ENCODE assay signal across 32 cellular contexts in the genomic region with DNA sequence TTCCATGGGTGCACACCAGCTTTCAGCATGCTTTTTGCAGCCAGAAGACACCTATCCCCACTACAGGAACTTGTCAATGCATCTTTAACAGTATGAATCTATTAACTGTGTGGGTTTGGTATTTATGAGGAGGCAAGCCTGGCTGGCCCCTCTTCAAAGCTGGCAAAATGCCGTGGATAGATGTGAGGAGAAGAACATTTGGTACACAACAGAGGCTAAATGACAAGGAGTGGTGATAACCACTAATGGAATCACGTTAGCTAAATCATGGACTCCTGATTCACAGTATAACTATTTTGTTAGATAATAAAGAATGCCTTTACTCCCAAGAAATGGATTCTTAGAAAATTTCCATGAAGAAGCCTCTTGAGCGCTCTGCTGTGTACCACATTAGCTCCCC.
"Had no signal": no experiment of that assay in that cellular context is flagged by ENCODE, and none has a peak within 500 bp of the region (broad histone marks: within the 10 kb centered on the region; RNA-seq: fewer than 3 reads in every experiment).

No MANE protein-coding gene starts in this region.

- H3K27ac ChIP-seq: neutrophil, pancreas, prostate gland, right atrium auricular region, right lobe of liver, sigmoid colon, skin epidermis, spleen, suprapubic skin, testis, tibial artery, transverse colon, upper lobe of right lung, uterus had no signal

- H3K4me2 ChIP-seq: smooth muscle cell had no signal

- H3K4me3 Mint-ChIP-seq: naive thymus-derived CD8-positive, alpha-beta T cell; natural killer cell treated with Interleukin-12 subunit alpha and Interleukin-12 subunit beta and Interleukin-15 and Interleukin-18, amount 100 ng/mL, for 72 hours; nephron progenitor cell; neural crest cell; stimulated activated memory B cell treated with anti-CD40 and anti-IgM and Interleukin-4, amounts not matched to agents 10 μg/mL and 1 μg/mL and 100 μg/mL, for 72 hours; stimulated activated naive CD8-positive, alpha-beta T cell treated with anti-CD3 and anti-CD28 coated beads, Interleukin-15, amount 100 ng/mL, for 72 hours; type B pancreatic cell had no signal

- H3K9me3 ChIP-seq: neutrophil, pancreas, prostate gland, right atrium auricular region, right lobe of liver, sigmoid colon, spleen, suprapubic skin, testis, tibial artery, transverse colon, upper lobe of right lung, uterus had no signal

- H3K4me1 ChIP-seq: pancreas, prostate gland, right lobe of liver, spleen, suprapubic skin, testis, tibial artery, transverse colon, upper lobe of right lung, uterus had no signal

- H3K36me3 Mint-ChIP-seq: naive thymus-derived CD8-positive, alpha-beta T cell; natural killer cell treated with Interleukin-12 subunit alpha and Interleukin-12 subunit beta and Interleukin-15 and Interleukin-18, amount 100 ng/mL, for 72 hours; stimulated activated memory B cell treated with anti-CD40 and anti-IgM and Interleukin-4, amounts not matched to agents 10 μg/mL and 1 μg/mL and 100 μg/mL, for 72 hours; type B pancreatic cell had no signal

- DNase-seq: naive thymus-derived CD8-positive, alpha-beta T cell; nephron progenitor cell; nucleus accumbens; pancreas; retina; right lobe of liver; sigmoid colon; spleen; stimulated activated CD4-positive, alpha-beta T cell treated with anti-CD3 and anti-CD28 coated beads, Interleukin-12 subunit alpha, Interleukin-12 subunit beta, amount 100 ng/mL, for 4 hours; stimulated activated CD4-positive, alpha-beta T cell treated with anti-CD3 and anti-CD28 coated beads, Interleukin-1b, Interleukin-23, amount 100 ng/mL, for 48 hours; stimulated activated CD4-positive, alpha-beta T cell treated with anti-CD3 and anti-CD28 coated beads, Interleukin-4, amount 100 ng/mL, for 1 hour; stimulated activated CD4-positive, alpha-beta T cell treated with anti-CD3 and anti-CD28 coated beads, Interleukin-4, amount 100 ng/mL, for 4 hours; stimulated activated CD8-positive, alpha-beta memory T cell treated with anti-CD3 and anti-CD28 coated beads, Interleukin-4, amount 100 ng/mL, for 48 hours; stimulated activated naive CD4-positive, alpha-beta T cell; stimulated activated naive CD8-positive, alpha-beta T cell treated with anti-CD3 and anti-CD28 coated beads, Interleukin-15, amount 100 ng/mL, for 72 hours; stimulated activated naive CD8-positive, alpha-beta T cell treated with anti-CD3 and anti-CD28 coated beads, Interleukin-15, Interleukin-2, amounts not matched to agents 100 U/mL and 50 U/mL, for 24 hours; substantia nigra; testis; tibial artery; transverse colon; upper lobe of right lung; uterus had no signal

- H3K36me3 ChIP-seq: neutrophil, pancreas, prostate gland, right atrium auricular region, right lobe of liver, sigmoid colon, spleen, suprapubic skin, tibial artery, transverse colon, upper lobe of right lung, uterus had no signal

- H3K9me3 Mint-ChIP-seq: naive thymus-derived CD8-positive, alpha-beta T cell; natural killer cell treated with Interleukin-12 subunit alpha and Interleukin-12 subunit beta and Interleukin-15 and Interleukin-18, amount 100 ng/mL, for 72 hours; nephron progenitor cell; stimulated activated memory B cell treated with anti-CD40 and anti-IgM and Interleukin-4, amounts not matched to agents 10 μg/mL and 1 μg/mL and 100 μg/mL, for 72 hours; stimulated activated naive CD8-positive, alpha-beta T cell treated with anti-CD3 and anti-CD28 coated beads, Interleukin-15, amount 100 ng/mL, for 72 hours; type B pancreatic cell had no signal

- H3K27me3 ChIP-seq: neutrophil, pancreas, right atrium auricular region, right lobe of liver, sigmoid colon, suprapubic skin, testis, tibial artery, transverse colon, upper lobe of right lung, uterus had no signal

- H3K4me1 Mint-ChIP-seq: naive thymus-derived CD8-positive, alpha-beta T cell; stimulated activated memory B cell treated with anti-CD40 and anti-IgM and Interleukin-4, amounts not matched to agents 10 μg/mL and 1 μg/mL and 100 μg/mL, for 72 hours; stimulated activated naive CD8-positive, alpha-beta T cell treated with anti-CD3 and anti-CD28 coated beads, Interleukin-15, amount 100 ng/mL, for 72 hours had no signal

- FAIRE-seq: pancreas had no signal

- H3K27ac Mint-ChIP-seq: naive thymus-derived CD8-positive, alpha-beta T cell; natural killer cell treated with Interleukin-12 subunit alpha and Interleukin-12 subunit beta and Interleukin-15 and Interleukin-18, amount 100 ng/mL, for 72 hours; nephron progenitor cell; stimulated activated memory B cell treated with anti-CD40 and anti-IgM and Interleukin-4, amounts not matched to agents 10 μg/mL and 1 μg/mL and 100 μg/mL, for 72 hours; stimulated activated naive CD8-positive, alpha-beta T cell treated with anti-CD3 and anti-CD28 coated beads, Interleukin-15, amount 100 ng/mL, for 72 hours; type B pancreatic cell had no signal

- ATAC-seq: naive thymus-derived CD8-positive, alpha-beta T cell; pancreas; right lobe of liver; stimulated activated memory B cell treated with anti-CD40 and anti-IgM and Interleukin-4, amounts not matched to agents 10 μg/mL and 1 μg/mL and 100 μg/mL, for 72 hours; stimulated activated naive CD8-positive, alpha-beta T cell treated with anti-CD3 and anti-CD28 coated beads, Interleukin-15, amount 100 ng/mL, for 72 hours; stimulated activated naive CD8-positive, alpha-beta T cell treated with anti-CD3 and anti-CD28 coated beads, Interleukin-15, Interleukin-2, amounts not matched to agents 100 U/mL and 50 U/mL, for 24 hours; upper lobe of right lung had no signal

- H3K4me3 ChIP-seq: pancreas, prostate gland, right atrium auricular region, right lobe of liver, sigmoid colon, skin epidermis, smooth muscle cell, spleen, suprapubic skin, testis, tibial artery, transverse colon, upper lobe of right lung, uterus had no signal
